In the genomic region with DNA sequence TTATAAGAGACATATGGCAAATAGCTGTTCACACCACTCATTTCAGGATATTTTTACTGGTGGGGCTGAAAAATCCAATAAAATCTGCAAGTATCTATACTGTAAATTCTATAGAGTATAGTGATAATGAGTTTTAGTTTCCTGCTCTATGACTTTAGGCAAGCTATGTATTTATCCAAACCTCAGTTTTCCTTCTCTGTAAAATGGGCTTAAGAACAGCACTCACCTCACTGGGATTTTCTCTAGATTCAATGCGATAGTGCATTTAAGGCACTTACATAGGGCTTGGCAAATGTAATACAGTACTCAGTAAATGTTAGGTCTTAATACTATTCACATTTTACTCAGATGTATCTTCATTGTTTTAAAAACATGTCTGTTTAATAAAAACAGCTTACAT, we compare ENCODE assay signal across 8 cellular contexts.
"Had no signal": no experiment of that assay in that cellular context is flagged by ENCODE, and none has a peak within 500 bp of the region (broad histone marks: within the 10 kb centered on the region; RNA-seq: fewer than 3 reads in every experiment).

No MANE protein-coding gene starts in this region.

- DNase-seq: GDM1, GF-D8 had no signal

- H3K4me3 ChIP-seq: GM12878 had no signal

- ATAC-seq: GM12878 had no signal

- FAIRE-seq: G401.6, GM12878, GM12891, GM12892, GM18507, GM19239 had no signal
